ENCODE assay signal across 15 cellular contexts in the genomic region with DNA sequence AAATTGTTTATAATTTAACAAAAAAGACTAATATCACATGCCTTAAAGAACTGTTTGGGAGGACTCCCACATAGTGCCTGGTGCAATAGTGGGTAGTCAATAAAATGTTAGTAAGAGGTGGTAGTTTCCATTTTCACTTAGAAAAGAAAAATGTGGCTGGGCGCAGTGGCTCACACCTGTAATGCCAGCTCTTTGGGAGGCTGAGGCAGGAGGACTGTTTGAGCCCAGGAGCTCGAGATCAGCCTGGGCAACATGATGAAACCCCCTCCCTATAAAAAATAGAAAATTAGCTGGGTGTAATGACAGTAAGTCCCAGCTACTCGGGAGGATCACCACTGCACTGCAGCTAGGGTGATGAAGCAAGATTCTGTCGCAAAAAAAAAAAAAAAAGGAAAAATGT. TPM values are rescaled to one million over a fixed set of nuclear protein-coding genes. Genes with fewer than 3 reads are reported as not detected.
DNase-seq lines count a peak whose midpoint lies in the region; ATAC-seq and TF ChIP-seq lines count a peak whose summit lies in the region.
"Had no signal": no experiment of that assay in that cellular context is flagged by ENCODE, and none has a peak within 500 bp of the region (broad histone marks: within the 10 kb centered on the region; RNA-seq: fewer than 3 reads in every experiment).

No MANE protein-coding gene starts in this region.

- H3K27ac Mint-ChIP-seq in activated naive CD4-positive, alpha-beta T cell treated with anti-CD3 and anti-CD28 coated beads for 36 hours: peak overlapping the region; percentile 89
- H3K27ac Mint-ChIP-seq in immature natural killer cell: peak overlapping the region; percentile 91 to 97 (median 94)

- no peaks in the 10 kb centered on the region for H3K9me2 ChIP-seq in SU-DHL-6 (replicated peaks; ENCODE audit: insufficient read depth, low read length)

- no peaks in the 10 kb centered on the region for H3K27me3 Mint-ChIP-seq in activated naive CD4-positive, alpha-beta T cell treated with anti-CD3 and anti-CD28 coated beads for 36 hours (ENCODE audit: low read depth)
- H3K27me3 Mint-ChIP-seq in immature natural killer cell (ENCODE audit: low read depth in 3 of 3): peaks cover 0 to 3% (median 0%) of the 10 kb centered on the region in 3 donors

- CTCF ChIA-PET in activated naive CD4-positive, alpha-beta T cell treated with anti-CD3 and anti-CD28 coated beads for 36 hours (lab: Charles Lee): interaction anchor here (0.6 to 3.4 kb wide), 5 partner anchors 10 to 106 kb away, joined by 3 to 30 read pairs (median 4); no protein-coding TSS in a partner anchor

- no peaks in the 10 kb centered on the region for H3K27me3 ChIP-seq in SU-DHL-6 (ENCODE audit: low read length)
- H3K27me3 ChIP-seq in thoracic aorta (replicated peaks; ENCODE audit: insufficient read depth): no peaks in the 10 kb centered on the region
- no peaks in the 10 kb centered on the region for H3K27me3 ChIP-seq in prostate gland (replicated peaks; ENCODE audit: insufficient read depth)

- H3K9ac ChIP-seq in SU-DHL-6 (ENCODE audit: low read length): peak overlapping the region; percentile 56

- H3K9me3 Mint-ChIP-seq in activated naive CD4-positive, alpha-beta T cell treated with anti-CD3 and anti-CD28 coated beads for 36 hours: no peaks in the 10 kb centered on the region
- no peaks in the 10 kb centered on the region for H3K9me3 Mint-ChIP-seq in immature natural killer cell

- intact Hi-C loops in activated naive CD4-positive, alpha-beta T cell treated with anti-CD3 and anti-CD28 coated beads for 36 hours (cut with micrococcal nuclease): loop anchor here (1.0 kb wide), 2 partner anchors 14 to 25 kb away; a partner anchor contains a TSS
- intact Hi-C loops in prostate gland (cut with DNase I): no loop called here

- H3K27ac ChIP-seq in SU-DHL-6 (ENCODE audit: low read depth, low read length) (peak overlapping the region; percentile 99), thoracic aorta (no peak overlapping the region), prostate gland (no peak overlapping the region)

- H3K36me3 ChIP-seq in SU-DHL-6 (ENCODE audit: low read length) (peaks cover 14% of the 10 kb centered on the region; the same call in 1 of the 2 replicates), thoracic aorta (no peaks in the 10 kb centered on the region), prostate gland (no peaks in the 10 kb centered on the region)

- ATAC-seq in thoracic aorta (ENCODE audit: insufficient number of reproducible peaks, low FRiP score, low read depth) (no peak), HG02885 (IDR thresholded peaks at IDR 0.05; ENCODE audit: poor library complexity, unreplicated experiment) (no peak)
- ATAC-seq: PC-3 had no signal

- H3K4me3 ChIP-seq in SU-DHL-6 (ENCODE audit: insufficient read depth, low read length, poor library complexity, severe bottlenecking) (peak overlapping the region; percentile 54), thoracic aorta (peak overlapping the region; percentile 62), prostate gland (no peak overlapping the region)

- peaks cover 62% of the 10 kb centered on the region for H3K4me1 Mint-ChIP-seq in activated naive CD4-positive, alpha-beta T cell treated with anti-CD3 and anti-CD28 coated beads for 36 hours (ENCODE audit: low read depth)
- H3K4me1 Mint-ChIP-seq in immature natural killer cell: peaks cover 59 to 86% of the 10 kb centered on the region in 2 donors

- no peaks in the 10 kb centered on the region for H3K4me1 ChIP-seq in thoracic aorta (ENCODE audit: control insufficient read depth in 1 of 2, low read depth in 2 of 2)
- peaks cover 4% of the 10 kb centered on the region for H3K4me1 ChIP-seq in prostate gland (replicated peaks)

- no peak overlapping the region for H2AFZ ChIP-seq in SU-DHL-6 (ENCODE audit: low read depth, low read length, severe bottlenecking)

- H3K36me3 Mint-ChIP-seq in activated naive CD4-positive, alpha-beta T cell treated with anti-CD3 and anti-CD28 coated beads for 36 hours (ENCODE audit: low read depth): peaks cover 33% of the 10 kb centered on the region
- H3K36me3 Mint-ChIP-seq in immature natural killer cell: peaks cover 5 to 31% (median 6%) of the 10 kb centered on the region in 3 donors

- WGBS in prostate gland: 86% methylated on average over 4 of the region's 4 CpGs

- H3K79me2 ChIP-seq in SU-DHL-6 (ENCODE audit: insufficient read depth, low read length): peaks cover 82% of the 10 kb centered on the region

- TF ChIP-seq CTCF in SU-DHL-6 (IDR thresholded peaks at IDR 0.05; ENCODE audit: insufficient read depth, low read length, poor library complexity, severe bottlenecking) (no peak), thoracic aorta (IDR thresholded peaks at IDR 0.05) (no peak), prostate gland (IDR thresholded peaks at IDR 0.05) (no peak)

- TF ChIP-seq POLR2A in prostate gland (IDR thresholded peaks at IDR 0.05): no peak

- H3F3A ChIP-seq in SU-DHL-6 (ENCODE audit: insufficient read depth): peaks cover 86% of the 10 kb centered on the region

- H3K9me3 ChIP-seq in SU-DHL-6 (ENCODE audit: insufficient read depth, low read length) (no peaks in the 10 kb centered on the region), thoracic aorta (no peaks in the 10 kb centered on the region), prostate gland (no peaks in the 10 kb centered on the region)

- no peaks in the 10 kb centered on the region for H4K20me1 ChIP-seq in SU-DHL-6 (ENCODE audit: low read depth, low read length)

- peak overlapping the region; percentile 95 for H3K4me2 ChIP-seq in SU-DHL-6 (ENCODE audit: low read depth, low read length, poor library complexity, severe bottlenecking)

- no peak overlapping the region for H3K4me3 Mint-ChIP-seq in activated naive CD4-positive, alpha-beta T cell treated with anti-CD3 and anti-CD28 coated beads for 36 hours
- H3K4me3 Mint-ChIP-seq in immature natural killer cell: peak overlapping the region; percentile 49 to 91 (median 80)

- DNase-seq in activated naive CD4-positive, alpha-beta T cell treated with anti-CD3 and anti-CD28 coated beads for 36 hours: no peak
- no peak for DNase-seq in activated naive CD4-positive, alpha-beta T cell treated with anti-CD3 and anti-CD28 coated beads, Interleukin-2, amount 50 U/mL, for 16 hours
- no peak for DNase-seq in immature natural killer cell
- no peak for DNase-seq in thoracic aorta (ENCODE audit: low spot score)
- no peak for DNase-seq in prostate gland (ENCODE audit: low spot score)
- no peak for DNase-seq in HUDEP-2 (lab: John Stamatoyannopoulos, UW; ENCODE audit: unreplicated experiment in 76 of 76)
- DNase-seq: activated CD8-positive, alpha-beta memory T cell treated with anti-CD3 and anti-CD28 coated beads, Interleukin-2, amount 50 U/mL, for 4 hours; DMS79 treated with DMSO at 0.1 percent for 48 hours; glutamatergic neuron; HCEC 1CT; NCI-H1105; NCI-H226; PC-3 had no signal

RNA-seq across cellular contexts. Expression of a gene that starts 24.5 kb away (rescaled TPM):
- total RNA-seq in activated naive CD4-positive, alpha-beta T cell treated with anti-CD3 and anti-CD28 coated beads for 36 hours: 10 to 100 TPM; 25.6 to 25.8 TPM
- polyA plus RNA-seq in immature natural killer cell: 10 to 100 TPM; 29.5 to 41.3 (median 39.6) TPM
- 1 to 10 TPM; 5.7 to 6.9 TPM for total RNA-seq in thoracic aorta
- total RNA-seq in prostate gland: 10 to 100 TPM; 10.2 to 22.9 TPM

Comparison
In these comparisons a context has a peak if more than half of its experiments do, and no peak if none do; other contexts are left out.
1. H3K4me3 ChIP-seq: peak in SU-DHL-6 (single experiment) and thoracic aorta (single experiment); none in prostate gland (0 of 2).